ENCODE assay signal across 1 cellular context in genomic region chr4:117412661-117413060, GRCh38.
TF ChIP-seq lines count a peak whose summit lies in the region.

No MANE protein-coding gene starts in this region.

TF ChIP-seq in K562, 482 proteins besides CTCF, POLR2A, EP300 and RAD21 (continued from another document):
- TF ChIP-seq ZNF512 (tag; IDR thresholded peaks at IDR 0.05) = no peak
- no peak for TF ChIP-seq REST (CRISPR knock-in tag; IDR thresholded peaks at IDR 0.05; ENCODE audit: low read depth)
- no peak for TF ChIP-seq CREBBP (IDR thresholded peaks at IDR 0.05; ENCODE audit: low read depth, low read length)
- peak; percentile 39; the same call in 1 of the 2 replicates for TF ChIP-seq CEBPB (tag; IDR thresholded peaks at IDR 0.05)
- no peak for TF ChIP-seq CEBPG (CRISPR knock-in tag; IDR thresholded peaks at IDR 0.05)
- TF ChIP-seq CEBPG (tag; conservative IDR thresholded peaks at IDR 0.05 in 1 of 2, IDR thresholded peaks at IDR 0.05 in 1 of 2) = peak in 1 of 2 experiments; percentile 80; a peak in 2 of 4 replicates
TF ChIP-seq in K562: peak in this region for 2.
